Comparison of ENCODE assay signal across 9 cellular contexts in the genomic region with DNA sequence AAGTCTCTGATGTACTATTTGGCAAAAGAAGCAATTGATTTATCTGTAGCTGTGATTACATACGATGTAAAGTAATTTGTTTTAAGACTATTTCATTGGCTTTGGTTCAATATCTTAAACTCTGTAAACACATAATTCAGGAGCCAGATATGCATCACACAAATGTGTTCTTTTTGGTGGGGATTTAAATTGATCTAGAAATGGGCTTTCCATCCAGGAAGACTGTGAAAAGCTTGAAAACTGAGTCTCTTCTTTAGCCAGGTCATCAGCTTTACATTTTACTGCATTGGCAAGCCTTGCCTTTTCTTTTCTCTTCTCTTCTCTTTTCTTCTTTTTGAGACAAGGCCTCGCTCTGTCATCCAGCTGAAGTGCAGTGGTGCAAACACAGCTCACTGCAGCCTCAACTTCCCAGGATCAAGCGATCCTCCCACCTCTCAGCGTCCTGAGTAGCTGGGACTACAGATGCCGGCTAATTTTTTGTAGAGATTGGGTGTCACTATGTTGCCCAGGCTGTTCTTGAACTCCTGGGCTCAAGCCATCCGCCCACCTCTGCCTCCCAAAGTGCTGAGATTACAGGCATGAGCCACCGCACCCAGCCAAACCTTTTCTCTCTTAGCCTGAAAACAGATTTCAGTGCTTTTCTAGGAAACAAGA. TPM values are rescaled to one million over a fixed set of nuclear protein-coding genes. Genes with fewer than 3 reads are reported as not detected.
DNase-seq lines count a peak whose midpoint lies in the region; ATAC-seq lines count a peak whose summit lies in the region.
"Had no signal": no experiment of that assay in that cellular context is flagged by ENCODE, and none has a peak within 500 bp of the region (broad histone marks: within the 10 kb centered on the region; RNA-seq: fewer than 3 reads in every experiment).

No MANE protein-coding gene starts in this region.

- H3K27me3 ChIP-seq in iPS-20b (ENCODE audit: insufficient read depth, low read length) = peaks cover 21% of the 10 kb centered on the region; the same call in 1 of the 2 replicates

- no peak overlapping the region for H3K27ac ChIP-seq in iPS-20b (ENCODE audit: low read length)
- H3K27ac ChIP-seq in substantia nigra (ENCODE audit: low read depth, low read length, poor library complexity, severe bottlenecking) = peak overlapping the region; percentile 26

- no peaks in the 10 kb centered on the region for H3K27me3 Mint-ChIP-seq in activated CD4-positive, alpha-beta T cell treated with anti-CD3 and anti-CD28 coated beads for 36 hours
- no peaks in the 10 kb centered on the region for H3K27me3 Mint-ChIP-seq in activated T-helper 1 cell treated with anti-CD3 and anti-CD28 coated beads, Interleukin-12 subunit alpha, Interleukin-12 subunit beta, Interleukin-2, Interleukin-4 antibody, amounts not matched to agents 30 ng/mL and 10 ng/mL and 1 ng/mL, durations not matched to agents 14 hours and 24 hours and 36 hours (ENCODE audit: insufficient read depth)

- intact Hi-C loops in activated CD4-positive, alpha-beta T cell treated with anti-CD3 and anti-CD28 coated beads for 36 hours (cut with DNase I, micrococcal nuclease) = loop anchor here in 1 of 2 experiments (2.0 to 10.0 kb wide), 4 partner anchors 15 to 131 kb away; no protein-coding TSS in a partner anchor
- intact Hi-C loops in activated T-helper 1 cell treated with anti-CD3 and anti-CD28 coated beads, Interleukin-12 subunit alpha, Interleukin-12 subunit beta, Interleukin-2, Interleukin-4 antibody, amounts not matched to agents 30 ng/mL and 10 ng/mL and 1 ng/mL, durations not matched to agents 14 hours and 24 hours and 36 hours (cut with micrococcal nuclease) = loop anchor here (1.0 to 10.0 kb wide), 3 partner anchors 138 to 741 kb away; partner anchors contain the start of genes CLIC4 and RSRP1

- H3K4me3 Mint-ChIP-seq in activated CD4-positive, alpha-beta T cell treated with anti-CD3 and anti-CD28 coated beads for 36 hours = peak overlapping the region; percentile 86
- peak overlapping the region; percentile 97 for H3K4me3 Mint-ChIP-seq in activated T-helper 1 cell treated with anti-CD3 and anti-CD28 coated beads, Interleukin-12 subunit alpha, Interleukin-12 subunit beta, Interleukin-2, Interleukin-4 antibody, amounts not matched to agents 30 ng/mL and 10 ng/mL and 1 ng/mL, durations not matched to agents 14 hours and 24 hours and 36 hours

- POLR2A ChIA-PET in activated CD4-positive, alpha-beta T cell treated with anti-CD3 and anti-CD28 coated beads for 36 hours (lab: Charles Lee) = interaction anchor here (0.6 to 1.7 kb wide), 2 partner anchors 32 to 52 kb away, joined by 3 to 6 read pairs; no protein-coding TSS in a partner anchor

- H3K36me3 Mint-ChIP-seq in activated CD4-positive, alpha-beta T cell treated with anti-CD3 and anti-CD28 coated beads for 36 hours (ENCODE audit: low read depth) = peaks cover 34% of the 10 kb centered on the region
- peaks cover 17% of the 10 kb centered on the region for H3K36me3 Mint-ChIP-seq in activated T-helper 1 cell treated with anti-CD3 and anti-CD28 coated beads, Interleukin-12 subunit alpha, Interleukin-12 subunit beta, Interleukin-2, Interleukin-4 antibody, amounts not matched to agents 30 ng/mL and 10 ng/mL and 1 ng/mL, durations not matched to agents 14 hours and 24 hours and 36 hours (ENCODE audit: low read depth)

- peak; percentile 66 for DNase-seq in activated CD4-positive, alpha-beta T cell treated with anti-CD3 and anti-CD28 coated beads for 36 hours
- DNase-seq in activated CD4-positive, alpha-beta T cell treated with anti-CD3 and anti-CD28 coated beads for 1 hour = no peak
- no peak for DNase-seq in activated T-helper 1 cell treated with anti-CD3 and anti-CD28 coated beads, Interleukin-12 subunit alpha, Interleukin-12 subunit beta, Interleukin-2, Interleukin-4 antibody, amounts not matched to agents 30 ng/mL and 10 ng/mL and 1 ng/mL, durations not matched to agents 14 hours and 24 hours and 36 hours (ENCODE audit: low spot score)
- no peak for DNase-seq in substantia nigra (lab: John Stamatoyannopoulos, UW)
- no peak for DNase-seq in DMS153 (lab: John Stamatoyannopoulos, UW)

- H3K9me3 Mint-ChIP-seq in activated CD4-positive, alpha-beta T cell treated with anti-CD3 and anti-CD28 coated beads for 36 hours (ENCODE audit: low read depth) = no peaks in the 10 kb centered on the region
- H3K9me3 Mint-ChIP-seq in activated T-helper 1 cell treated with anti-CD3 and anti-CD28 coated beads, Interleukin-12 subunit alpha, Interleukin-12 subunit beta, Interleukin-2, Interleukin-4 antibody, amounts not matched to agents 30 ng/mL and 10 ng/mL and 1 ng/mL, durations not matched to agents 14 hours and 24 hours and 36 hours = no peaks in the 10 kb centered on the region

- peak overlapping the region; percentile 71; the same call in 1 of the 2 replicates for H3K9ac ChIP-seq in iPS-20b (ENCODE audit: low read depth, low read length)

- H3K4me1 ChIP-seq in iPS-20b (ENCODE audit: insufficient read depth, low read length) = peaks cover 23% of the 10 kb centered on the region; the same call in 1 of the 2 replicates

- CTCF ChIA-PET in activated CD4-positive, alpha-beta T cell treated with anti-CD3 and anti-CD28 coated beads for 36 hours (lab: Charles Lee) = interaction anchor here (0.6 to 6.7 kb wide), 13 partner anchors 11 to 133 kb away, joined by 3 to 61 read pairs (median 4); partner anchors contain the start of gene NIPAL3

- H3K27ac Mint-ChIP-seq in activated CD4-positive, alpha-beta T cell treated with anti-CD3 and anti-CD28 coated beads for 36 hours = peak overlapping the region; percentile 94
- peak overlapping the region; percentile 94 for H3K27ac Mint-ChIP-seq in activated T-helper 1 cell treated with anti-CD3 and anti-CD28 coated beads, Interleukin-12 subunit alpha, Interleukin-12 subunit beta, Interleukin-2, Interleukin-4 antibody, amounts not matched to agents 30 ng/mL and 10 ng/mL and 1 ng/mL, durations not matched to agents 14 hours and 24 hours and 36 hours

- no peak for ATAC-seq in activated CD4-positive, alpha-beta T cell treated with anti-CD3 and anti-CD28 coated beads for 36 hours
- ATAC-seq in GM19324 (IDR thresholded peaks at IDR 0.05; ENCODE audit: low FRiP score, unreplicated experiment) (no peak), HG03469 (IDR thresholded peaks at IDR 0.05; ENCODE audit: unreplicated experiment) (no peak)

- H3K36me3 ChIP-seq in iPS-20b (ENCODE audit: insufficient read depth, low read depth, low read length) = no peaks in the 10 kb centered on the region

- H3K9me3 ChIP-seq in iPS-20b (ENCODE audit: insufficient read depth, low read depth, low read length) = no peaks in the 10 kb centered on the region

- peaks cover 66% of the 10 kb centered on the region for H3K4me1 Mint-ChIP-seq in activated CD4-positive, alpha-beta T cell treated with anti-CD3 and anti-CD28 coated beads for 36 hours
- H3K4me1 Mint-ChIP-seq in activated T-helper 1 cell treated with anti-CD3 and anti-CD28 coated beads, Interleukin-12 subunit alpha, Interleukin-12 subunit beta, Interleukin-2, Interleukin-4 antibody, amounts not matched to agents 30 ng/mL and 10 ng/mL and 1 ng/mL, durations not matched to agents 14 hours and 24 hours and 36 hours (ENCODE audit: low read depth) = peaks cover 73% of the 10 kb centered on the region

- peak overlapping the region; percentile 73 for H3K4me3 ChIP-seq in iPS-20b (ENCODE audit: low read length)

RNA-seq across cellular contexts. Expression of gene RCAN3, which starts 1.4 kb away (rescaled TPM):
- total RNA-seq in activated CD4-positive, alpha-beta T cell treated with anti-CD3 and anti-CD28 coated beads for 36 hours = 10 to 100 TPM; 62.3 to 67.5 TPM
- total RNA-seq in activated T-helper 1 cell treated with anti-CD3 and anti-CD28 coated beads, Interleukin-12 subunit alpha, Interleukin-12 subunit beta, Interleukin-2, Interleukin-4 antibody, amounts not matched to agents 30 ng/mL and 10 ng/mL and 1 ng/mL, durations not matched to agents 14 hours and 24 hours and 36 hours = 26.5 and 26.8 TPM in 2 replicates

RNA-seq across cellular contexts. Expression of gene NCMAP, which starts 51.9 kb away (rescaled TPM):
- total RNA-seq in activated CD4-positive, alpha-beta T cell treated with anti-CD3 and anti-CD28 coated beads for 36 hours = under 1 TPM in 1 of 2 experiments, not detected in 1; 0.05 TPM
- total RNA-seq in activated T-helper 1 cell treated with anti-CD3 and anti-CD28 coated beads, Interleukin-12 subunit alpha, Interleukin-12 subunit beta, Interleukin-2, Interleukin-4 antibody, amounts not matched to agents 30 ng/mL and 10 ng/mL and 1 ng/mL, durations not matched to agents 14 hours and 24 hours and 36 hours = not detected in 2 replicates
- total RNA-seq: mesenteric fat pad had no signal
